12 cellular contexts compared by ENCODE assay signal in the genomic region with DNA sequence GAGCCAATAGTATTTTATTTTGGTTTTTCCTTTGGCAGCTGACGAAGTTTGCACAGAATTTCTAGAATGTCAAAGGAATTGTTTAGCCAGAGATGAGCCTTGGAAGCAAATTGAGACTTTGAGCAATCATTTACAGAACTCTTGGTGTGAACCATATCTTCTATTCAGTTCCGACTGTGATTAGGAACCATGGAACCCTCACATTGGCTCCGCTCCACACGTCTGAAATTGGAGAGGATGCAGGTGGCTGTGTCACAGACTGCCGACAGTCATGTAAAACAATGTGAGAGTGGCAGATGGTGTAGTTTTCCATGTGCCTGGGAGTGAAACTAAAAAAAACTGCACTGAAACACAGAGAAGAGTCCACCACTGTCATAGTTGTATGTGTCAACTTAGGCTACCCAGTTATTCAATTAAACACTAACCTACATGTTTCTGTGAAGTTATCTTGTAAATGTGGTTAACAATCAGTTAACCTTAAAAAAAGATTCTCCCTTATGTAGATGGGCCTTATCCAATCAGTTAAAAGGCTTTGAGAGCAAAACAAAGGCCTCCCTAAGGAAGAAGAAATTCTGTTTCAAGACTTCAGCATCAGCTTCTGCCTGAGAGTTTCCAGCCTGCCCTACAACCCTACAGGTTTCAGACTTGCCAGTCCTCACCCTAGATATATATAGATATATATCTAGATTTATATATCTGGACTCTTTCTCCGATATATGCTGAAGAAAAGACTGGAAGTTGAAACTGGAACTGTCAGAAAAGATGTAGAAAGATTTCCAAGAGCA. TPM values are rescaled to one million over a fixed set of nuclear protein-coding genes. Genes with fewer than 3 reads are reported as not detected.
A peak's percentile ranks its signal among the peaks of the same experiment; 100 is the strongest.
DNase-seq lines count a peak whose midpoint lies in the region; ATAC-seq and TF ChIP-seq lines count a peak whose summit lies in the region.
"Had no signal": no experiment of that assay in that cellular context is flagged by ENCODE, and none has a peak within 500 bp of the region (broad histone marks: within the 10 kb centered on the region; RNA-seq: fewer than 3 reads in every experiment).

No MANE protein-coding gene starts in this region.

- peak overlapping the region; percentile 9 for H3K4me3 Mint-ChIP-seq in activated CD4-positive, alpha-beta T cell treated with anti-CD3 and anti-CD28 coated beads, Interleukin-2, amount 10 ng/mL, durations not matched to agents 24 days and 14 days
- no peak overlapping the region for H3K4me3 Mint-ChIP-seq in activated naive CD8-positive, alpha-beta T cell treated with anti-CD3 and anti-CD28 coated beads for 36 hours
- peak overlapping the region; percentile 20 for H3K4me3 Mint-ChIP-seq in progenitor cell of endocrine pancreas (ENCODE audit: low read depth)

- no peak for ATAC-seq in HG03108 (IDR thresholded peaks at IDR 0.05; ENCODE audit: unreplicated experiment)
- no peak for ATAC-seq in GM21723 (IDR thresholded peaks at IDR 0.05; ENCODE audit: unreplicated experiment)
- ATAC-seq in GM18909 (IDR thresholded peaks at IDR 0.05; ENCODE audit: poor library complexity, unreplicated experiment), result no peak

- peaks cover 8% of the 10 kb centered on the region for H3K36me3 Mint-ChIP-seq in activated CD4-positive, alpha-beta T cell treated with anti-CD3 and anti-CD28 coated beads, Interleukin-2, amount 10 ng/mL, durations not matched to agents 24 days and 14 days (ENCODE audit: low read depth)
- peaks cover 15% of the 10 kb centered on the region for H3K36me3 Mint-ChIP-seq in activated naive CD8-positive, alpha-beta T cell treated with anti-CD3 and anti-CD28 coated beads for 36 hours
- H3K36me3 Mint-ChIP-seq in progenitor cell of endocrine pancreas (ENCODE audit: insufficient read depth), result no peaks in the 10 kb centered on the region

- intact Hi-C loops in activated CD4-positive, alpha-beta T cell treated with anti-CD3 and anti-CD28 coated beads, Interleukin-2, amount 10 ng/mL, durations not matched to agents 24 days and 14 days (cut with micrococcal nuclease), result loop anchor here (5.0 kb wide), 2 partner anchors 263 to 348 kb away; a partner anchor contains a TSS

- no peak for TF ChIP-seq CTCF in progenitor cell of endocrine pancreas (IDR thresholded peaks at IDR 0.05; ENCODE audit: unreplicated experiment)

- H3K27me3 Mint-ChIP-seq in activated CD4-positive, alpha-beta T cell treated with anti-CD3 and anti-CD28 coated beads, Interleukin-2, amount 10 ng/mL, durations not matched to agents 24 days and 14 days, result peaks cover 2% of the 10 kb centered on the region
- H3K27me3 Mint-ChIP-seq in activated naive CD8-positive, alpha-beta T cell treated with anti-CD3 and anti-CD28 coated beads for 36 hours, result peaks cover 15% of the 10 kb centered on the region
- H3K27me3 Mint-ChIP-seq in progenitor cell of endocrine pancreas, result no peaks in the 10 kb centered on the region

- peaks cover 47% of the 10 kb centered on the region for H3K4me1 Mint-ChIP-seq in activated CD4-positive, alpha-beta T cell treated with anti-CD3 and anti-CD28 coated beads, Interleukin-2, amount 10 ng/mL, durations not matched to agents 24 days and 14 days
- peaks cover 55% of the 10 kb centered on the region for H3K4me1 Mint-ChIP-seq in activated naive CD8-positive, alpha-beta T cell treated with anti-CD3 and anti-CD28 coated beads for 36 hours
- peaks cover 22% of the 10 kb centered on the region for H3K4me1 Mint-ChIP-seq in progenitor cell of endocrine pancreas (ENCODE audit: low read depth)

- no peak overlapping the region for H3K27ac Mint-ChIP-seq in activated CD4-positive, alpha-beta T cell treated with anti-CD3 and anti-CD28 coated beads, Interleukin-2, amount 10 ng/mL, durations not matched to agents 24 days and 14 days
- peak overlapping the region; percentile 56 for H3K27ac Mint-ChIP-seq in activated naive CD8-positive, alpha-beta T cell treated with anti-CD3 and anti-CD28 coated beads for 36 hours
- peak overlapping the region; percentile 65 for H3K27ac Mint-ChIP-seq in progenitor cell of endocrine pancreas

- no peak for DNase-seq in activated CD4-positive, alpha-beta T cell treated with anti-CD3 and anti-CD28 coated beads, Interleukin-2, amount 10 ng/mL, durations not matched to agents 24 days and 14 days
- DNase-seq in activated CD4-positive, alpha-beta T cell treated with anti-CD3 and anti-CD28 coated beads for 48 hours, result no peak
- peak; percentile 58 for DNase-seq in NCI-H2029 (lab: John Stamatoyannopoulos, UW)
- no peak for DNase-seq in activated naive CD8-positive, alpha-beta T cell treated with anti-CD3 and anti-CD28 coated beads for 36 hours
- DNase-seq in progenitor cell of endocrine pancreas (ENCODE audit: low spot score, unreplicated experiment), result no peak
- DNase-seq: effector memory CD4-positive, alpha-beta T cell; NCI-H1092 had no signal

- H3K9me3 Mint-ChIP-seq in activated CD4-positive, alpha-beta T cell treated with anti-CD3 and anti-CD28 coated beads, Interleukin-2, amount 10 ng/mL, durations not matched to agents 24 days and 14 days, result no peaks in the 10 kb centered on the region
- H3K9me3 Mint-ChIP-seq in activated naive CD8-positive, alpha-beta T cell treated with anti-CD3 and anti-CD28 coated beads for 36 hours, result no peaks in the 10 kb centered on the region
- no peaks in the 10 kb centered on the region for H3K9me3 Mint-ChIP-seq in progenitor cell of endocrine pancreas (ENCODE audit: low read depth)

RNA-seq across cellular contexts. Expression of a gene that starts 3.3 kb away (rescaled TPM):
- 81.6 and 83.4 TPM in 2 replicates for total RNA-seq in activated CD4-positive, alpha-beta T cell treated with anti-CD3 and anti-CD28 coated beads, Interleukin-2, amount 10 ng/mL, durations not matched to agents 24 days and 14 days
- total RNA-seq in activated naive CD8-positive, alpha-beta T cell treated with anti-CD3 and anti-CD28 coated beads for 36 hours, result 10 to 100 TPM; 89.2 to 90.1 TPM
- 39.7 and 42.5 TPM in 2 replicates for total RNA-seq in progenitor cell of endocrine pancreas

RNA-seq across cellular contexts. Expression of a gene that starts 34.8 kb away (rescaled TPM):
- 0.07 TPM in 1 of 2 replicates, not detected in the other for total RNA-seq in activated CD4-positive, alpha-beta T cell treated with anti-CD3 and anti-CD28 coated beads, Interleukin-2, amount 10 ng/mL, durations not matched to agents 24 days and 14 days
- under 1 TPM; 0.14 to 0.16 TPM for total RNA-seq in activated naive CD8-positive, alpha-beta T cell treated with anti-CD3 and anti-CD28 coated beads for 36 hours
- total RNA-seq in progenitor cell of endocrine pancreas, result 1.5 and 1.6 TPM in 2 replicates
- total RNA-seq: mononuclear cell, SJSA1 had no signal
